11 cellular contexts compared by ENCODE assay signal in genomic region chr20:62980380-62980960, GRCh38. TPM values are rescaled to one million over a fixed set of nuclear protein-coding genes. Genes with fewer than 3 reads are reported as not detected.
DNase-seq lines count a peak whose midpoint lies in the region; ATAC-seq and TF ChIP-seq lines count a peak whose summit lies in the region.
"Had no signal": no experiment of that assay in that cellular context is flagged by ENCODE, and none has a peak within 500 bp of the region (broad histone marks: within the 10 kb centered on the region; RNA-seq: fewer than 3 reads in every experiment).

No MANE protein-coding gene starts in this region.

- peaks cover 27 to 47% of the 10 kb centered on the region in 2 donors for H3K27me3 Mint-ChIP-seq in natural killer cell (ENCODE audit: low read depth in 2 of 2)
- H3K27me3 Mint-ChIP-seq in natural killer cell treated with Interleukin-12 subunit alpha and Interleukin-12 subunit beta and Interleukin-15 and Interleukin-18, amount 100 ng/mL, for 72 hours: peaks cover 7 to 19% of the 10 kb centered on the region in 2 donors

- H3K4me1 Mint-ChIP-seq in natural killer cell: peaks cover 30 to 52% of the 10 kb centered on the region in 2 donors
- H3K4me1 Mint-ChIP-seq in natural killer cell treated with Interleukin-12 subunit alpha and Interleukin-12 subunit beta and Interleukin-15 and Interleukin-18, amount 100 ng/mL, for 72 hours (ENCODE audit: low read depth in 2 of 2): peaks cover 0 to 30% of the 10 kb centered on the region in 2 donors

- TF ChIP-seq CTCF in natural killer cell (IDR thresholded peaks at IDR 0.05): no peak

- ATAC-seq in natural killer cell (no peak), HG03159 (IDR thresholded peaks at IDR 0.05; ENCODE audit: unreplicated experiment) (no peak), GM21723 (IDR thresholded peaks at IDR 0.05; ENCODE audit: unreplicated experiment) (no peak)
- no peak for ATAC-seq in natural killer cell treated with Interleukin-12 subunit alpha and Interleukin-12 subunit beta and Interleukin-15 and Interleukin-18, amount 100 ng/mL, for 72 hours

- peak overlapping the region; percentile 13 for H3K4me3 Mint-ChIP-seq in natural killer cell
- no peak overlapping the region for H3K4me3 Mint-ChIP-seq in natural killer cell treated with Interleukin-12 subunit alpha and Interleukin-12 subunit beta and Interleukin-15 and Interleukin-18, amount 100 ng/mL, for 72 hours

- DNase-seq in natural killer cell (no peak), NCI-H1436 (lab: John Stamatoyannopoulos, UW) (peak; percentile 82), NCI-H748 treated with DMSO at 0.1 percent for 48 hours (lab: John Stamatoyannopoulos, UW) (peak; percentile 83), SIG-M5 (lab: John Stamatoyannopoulos, UW) (no peak)
- no peak for DNase-seq in natural killer cell treated with Interleukin-12 subunit alpha and Interleukin-12 subunit beta and Interleukin-15 and Interleukin-18, amount 100 ng/mL, for 72 hours (ENCODE audit: low spot score)
- DNase-seq in stimulated activated naive CD4-positive, alpha-beta T cell treated with Interleukin-2 at 50 U/mL for 16 hours (lab: John Stamatoyannopoulos, UW): no peak
- DNase-seq: colonic mucosa had no signal

- H3K36me3 Mint-ChIP-seq in natural killer cell: no peaks in the 10 kb centered on the region
- H3K36me3 Mint-ChIP-seq in natural killer cell treated with Interleukin-12 subunit alpha and Interleukin-12 subunit beta and Interleukin-15 and Interleukin-18, amount 100 ng/mL, for 72 hours: no peaks in the 10 kb centered on the region

- no peaks in the 10 kb centered on the region for H3K9me3 Mint-ChIP-seq in natural killer cell
- no peaks in the 10 kb centered on the region for H3K9me3 Mint-ChIP-seq in natural killer cell treated with Interleukin-12 subunit alpha and Interleukin-12 subunit beta and Interleukin-15 and Interleukin-18, amount 100 ng/mL, for 72 hours

- intact Hi-C loops in natural killer cell (cut with micrococcal nuclease): no loop called here

- H3K27ac Mint-ChIP-seq in natural killer cell: no peak overlapping the region
- H3K27ac Mint-ChIP-seq in natural killer cell treated with Interleukin-12 subunit alpha and Interleukin-12 subunit beta and Interleukin-15 and Interleukin-18, amount 100 ng/mL, for 72 hours: no peak overlapping the region

RNA-seq across cellular contexts. Expression of gene BHLHE23, which starts 26.3 kb away (rescaled TPM):
- not detected for total RNA-seq in natural killer cell
- total RNA-seq in natural killer cell treated with Interleukin-12 subunit alpha and Interleukin-12 subunit beta and Interleukin-15 and Interleukin-18, amount 100 ng/mL, for 72 hours: not detected
- total RNA-seq: colonic mucosa, frontal cortex, NCI-H460 had no signal

RNA-seq across cellular contexts. Expression of gene SLC17A9, which starts 28.0 kb away (rescaled TPM):
- 10 to 100 TPM; 22.3 to 24.0 (median 23.8) TPM for total RNA-seq in natural killer cell
- 100 to 1,000 TPM in 1 of 2 donors, 10 to 100 TPM in 1; 34.9 to 100 TPM for total RNA-seq in natural killer cell treated with Interleukin-12 subunit alpha and Interleukin-12 subunit beta and Interleukin-15 and Interleukin-18, amount 100 ng/mL, for 72 hours

RNA-seq across cellular contexts. Expression of gene GID8, which starts 42.5 kb away (rescaled TPM):
- 10 to 100 TPM; 45.1 to 60.1 (median 53.1) TPM for total RNA-seq in natural killer cell
- total RNA-seq in natural killer cell treated with Interleukin-12 subunit alpha and Interleukin-12 subunit beta and Interleukin-15 and Interleukin-18, amount 100 ng/mL, for 72 hours: 10 to 100 TPM; 34.9 to 35.5 TPM

RNA-seq across cellular contexts. Expression of gene DIDO1, which starts 54.2 kb away (rescaled TPM):
- 100 to 1,000 TPM in 1 of 3 donors, 10 to 100 TPM in 2; 79.5 to 116 (median 83.4) TPM for total RNA-seq in natural killer cell
- 10 to 100 TPM; 57.6 to 81.1 TPM for total RNA-seq in natural killer cell treated with Interleukin-12 subunit alpha and Interleukin-12 subunit beta and Interleukin-15 and Interleukin-18, amount 100 ng/mL, for 72 hours

Comparison
In these comparisons a context has a peak if more than half of its experiments do, and no peak if none do; other contexts are left out.
1. DNase-seq: peak in NCI-H1436 (single experiment) and NCI-H748 treated with DMSO at 0.1 percent for 48 hours (single experiment); none in natural killer cell (single experiment), natural killer cell treated with Interleukin-12 subunit alpha and Interleukin-12 subunit beta and Interleukin-15 and Interleukin-18, amount 100 ng/mL, for 72 hours (single experiment), SIG-M5 (single experiment) and stimulated activated naive CD4-positive, alpha-beta T cell treated with Interleukin-2 at 50 U/mL for 16 hours (single experiment).